26 cellular contexts compared by ENCODE assay signal in genomic region chr3:39358302-39358701, GRCh38. TPM values are rescaled to one million over a fixed set of nuclear protein-coding genes. Genes with fewer than 3 reads are reported as not detected.
DNase-seq lines count a peak whose midpoint lies in the region; ATAC-seq, FAIRE-seq and TF ChIP-seq lines count a peak whose summit lies in the region.
"Had no signal": no experiment of that assay in that cellular context is flagged by ENCODE, and none has a peak within 500 bp of the region (broad histone marks: within the 10 kb centered on the region; RNA-seq: fewer than 3 reads in every experiment).

No MANE protein-coding gene starts in this region.

- H3K9me3 Mint-ChIP-seq in activated CD4-positive, alpha-beta T cell treated with anti-CD3 and anti-CD28 coated beads, Interleukin-2, amount 10 ng/mL, durations not matched to agents 7 days and 5 days = peaks cover 7% of the 10 kb centered on the region
- H3K9me3 Mint-ChIP-seq: CD8-positive, alpha-beta memory T cell had no signal

- no peak overlapping the region for H2AFZ ChIP-seq in Loucy (ENCODE audit: low read length)
- H2AFZ ChIP-seq in K562 (ENCODE audit: low read depth, low read length) = no peak overlapping the region
- no peak overlapping the region for H2AFZ ChIP-seq in OCI-LY7 (ENCODE audit: low read length)
- H2AFZ ChIP-seq: PC-9 had no signal

- no peak for TF ChIP-seq EP300 in K562 (IDR thresholded peaks at IDR 0.05; ENCODE audit: low read length)

- CTCF ChIA-PET in activated CD4-positive, alpha-beta T cell treated with anti-CD3 and anti-CD28 coated beads, Interleukin-2, amount 10 ng/mL, durations not matched to agents 7 days and 5 days (lab: Charles Lee) = interaction anchor here (0.6 to 1.4 kb wide), 3 partner anchors 42 to 166 kb away, joined by 3 to 4 read pairs (median 3); partner anchors contain the start of gene XIRP1
- CTCF ChIA-PET in K562 (lab: Yijun Ruan, JAX; ENCODE audit: low intra/inter-chr PET ratio) (interaction anchor here (0.7 kb wide), 1 partner anchor 15 kb away, joined by 3 read pairs; no protein-coding TSS in a partner anchor), OCI-LY7 (lab: Charles Lee; ENCODE audit: unreplicated experiment) (no interaction called here)

- 4% methylated on average over 3 of the region's 3 CpGs for WGBS in K562 (ENCODE audit: insufficient coverage, low coverage, missing lambda C conversion rate)
- 42% methylated on average over 3 of the region's 3 CpGs for WGBS in thymus

- peak overlapping the region; percentile 61 for H3K27ac Mint-ChIP-seq in activated CD4-positive, alpha-beta T cell treated with anti-CD3 and anti-CD28 coated beads, Interleukin-2, amount 10 ng/mL, durations not matched to agents 7 days and 5 days

- TF ChIP-seq POLR2A in K562 (conservative IDR thresholded peaks at IDR 0.05) = no peak

- 0 out of 2 replicates have a peak, but pooled peaks cover 4% of the 10 kb centered on the region for H3F3A ChIP-seq in Loucy (ENCODE audit: low read depth)

- TF ChIP-seq CTCF in Loucy (conservative IDR thresholded peaks at IDR 0.05; ENCODE audit: low read length) (no peak), K562 (IDR thresholded peaks at IDR 0.05 in 2 of 3, conservative IDR thresholded peaks at IDR 0.05 in 1 of 3; ENCODE audit: insufficient read depth in 2 of 3, low read depth in 1 of 3, low read length in 3 of 3) (no peak), OCI-LY7 (conservative IDR thresholded peaks at IDR 0.05; ENCODE audit: low read length) (no peak)

- H3K9me2 ChIP-seq in Loucy (replicated peaks; ENCODE audit: low read depth, low read length) (no peaks in the 10 kb centered on the region), OCI-LY7 (ENCODE audit: insufficient read depth, low read length) (no peaks in the 10 kb centered on the region)

- no peak overlapping the region for H3K27ac ChIP-seq in K562 (ENCODE audit: extremely low read depth, low read depth, low read length)
- peak overlapping the region; percentile 44 for H3K27ac ChIP-seq in thymus (ENCODE audit: low read depth)
- H3K27ac ChIP-seq in OCI-LY7 (ENCODE audit: low read depth, low read length, poor library complexity, severe bottlenecking) = no peak overlapping the region
- H3K27ac ChIP-seq: BLaER1 treated with 17β-estradiol and CSF1 and Interleukin-3, amounts not matched to agents 10 nM and 100 nM; PC-9 had no signal

- no TSS peak for BruUV-seq in K562 (replicated peaks; lab: Mats Ljungman, UMichigan)
- BruUV-seq in OCI-LY7 (replicated peaks; lab: Mats Ljungman, UMichigan) = no TSS peak

- H3K27me3 ChIP-seq in Loucy (ENCODE audit: insufficient read depth, low read length, poor library complexity, severe bottlenecking) = no peaks in the 10 kb centered on the region
- H3K27me3 ChIP-seq in K562 (ENCODE audit: control insufficient read depth in 2 of 2, insufficient read depth in 2 of 2, low read length in 2 of 2) = peaks cover 0 to 13% of the 10 kb centered on the region in 2 experiments; a peak in 4 of 5 replicates
- H3K27me3 ChIP-seq in thymus (ENCODE audit: control insufficient read depth, insufficient read depth) = no peaks in the 10 kb centered on the region
- H3K27me3 ChIP-seq: BLaER1 treated with 17β-estradiol and CSF1 and Interleukin-3, amounts not matched to agents 10 nM and 100 nM; MG63 had no signal

- H3K4me2 ChIP-seq in Loucy (ENCODE audit: low read depth, low read length, poor library complexity, severe bottlenecking) = peak overlapping the region; percentile 82
- H3K4me2 ChIP-seq in K562 (ENCODE audit: insufficient read depth, low read length) = no peak overlapping the region
- no peak overlapping the region for H3K4me2 ChIP-seq in OCI-LY7 (ENCODE audit: low read length)
- H3K4me2 ChIP-seq: BLaER1 treated with 17β-estradiol and CSF1 and Interleukin-3, amounts not matched to agents 10 nM and 100 nM; PC-9 had no signal

- no peak for TF ChIP-seq RAD21 in K562 (CRISPR knock-in tag; conservative IDR thresholded peaks at IDR 0.05 in 1 of 2, IDR thresholded peaks at IDR 0.05 in 1 of 2)

- H3K9ac ChIP-seq in Loucy (ENCODE audit: low read depth, low read length, poor library complexity, severe bottlenecking) = peak overlapping the region; percentile 80
- H3K9ac ChIP-seq in K562 (ENCODE audit: insufficient read depth in 1 of 2, low read depth in 2 of 2, low read length in 2 of 2) = no peak overlapping the region
- H3K9ac ChIP-seq: BLaER1 treated with 17β-estradiol and CSF1 and Interleukin-3, amounts not matched to agents 10 nM and 100 nM had no signal

- H4K20me1 ChIP-seq in Loucy (ENCODE audit: insufficient read depth, low read length, poor library complexity, severe bottlenecking) = no peaks in the 10 kb centered on the region
- H4K20me1 ChIP-seq in K562 (replicated peaks; ENCODE audit: control insufficient read depth, insufficient read depth, low read length) = no peaks in the 10 kb centered on the region
- H4K20me1 ChIP-seq in OCI-LY7 (ENCODE audit: insufficient read depth, low read length) = no peaks in the 10 kb centered on the region
- H4K20me1 ChIP-seq: BLaER1 treated with 17β-estradiol and CSF1 and Interleukin-3, amounts not matched to agents 10 nM and 100 nM had no signal

- H3K4me1 ChIP-seq in Loucy (ENCODE audit: insufficient read depth, low read length, poor library complexity, severe bottlenecking) (peaks cover 84% of the 10 kb centered on the region), K562 (replicated peaks in 1 of 2; ENCODE audit: control insufficient read depth in 2 of 2, insufficient read depth in 2 of 2, low read length in 2 of 2) (peaks cover 0 to 17% of the 10 kb centered on the region in 2 experiments; a peak in 2 of 5 replicates), thymus (ENCODE audit: control insufficient read depth, insufficient read depth, low read length) (peaks cover 31% of the 10 kb centered on the region), OCI-LY7 (ENCODE audit: insufficient read depth, low read length, poor library complexity, severe bottlenecking) (no peaks in the 10 kb centered on the region)

- H3K79me2 ChIP-seq in Loucy (ENCODE audit: insufficient read depth, low read length) (peaks cover 25% of the 10 kb centered on the region), K562 (ENCODE audit: control insufficient read depth, insufficient read depth, low read length) (no peaks in the 10 kb centered on the region), OCI-LY7 (ENCODE audit: insufficient read depth, low read depth, low read length) (no peaks in the 10 kb centered on the region)

- DNase-seq in activated CD4-positive, alpha-beta T cell treated with anti-CD3 and anti-CD28 coated beads, Interleukin-2, amount 10 ng/mL, durations not matched to agents 7 days and 5 days = no peak
- DNase-seq in activated CD4-positive, alpha-beta T cell treated with anti-CD3 and anti-CD28 coated beads, Interleukin-2, amount 50 U/mL, for 4 hours = no peak
- DNase-seq in K562 (ENCODE audit: extremely low read depth in 1 of 4, low spot score in 3 of 4) = no peak
- DNase-seq in activated CD4-positive, CD25-positive, alpha-beta regulatory T cell treated with anti-CD3 and anti-CD28 coated beads, Interleukin-2, amount 50 U/mL, for 72 hours = no peak
- no peak for DNase-seq in OCI-LY7 (ENCODE audit: low spot score)
- DNase-seq: 8988T, Calu3, GDM1, GOT3, HCEC 1CT, IMR-90, Kasumi-1, MG63, NCI-H1417, NCI-H1694 treated with DMSO at 0.1 percent for 48 hours, NCI-H2081 treated with DMSO at 0.1 percent for 48 hours, NCI-H2171 treated with DMSO at 0.1 percent for 48 hours, NCI-H526, PC-9, RPMI8226, SHP77 had no signal

- H3K9me3 ChIP-seq in Loucy (ENCODE audit: insufficient read depth, low read depth, low read length) (no peaks in the 10 kb centered on the region), K562 (replicated peaks; ENCODE audit: control insufficient read depth, insufficient read depth, low read depth, low read length) (no peaks in the 10 kb centered on the region), thymus (ENCODE audit: control insufficient read depth) (no peaks in the 10 kb centered on the region), OCI-LY7 (ENCODE audit: low read length) (no peaks in the 10 kb centered on the region)
- H3K9me3 ChIP-seq: BLaER1 treated with 17β-estradiol and CSF1 and Interleukin-3, amounts not matched to agents 10 nM and 100 nM; MG63 had no signal

- intact Hi-C loops in K562 (cut with micrococcal nuclease) = no loop called here
- intact Hi-C loops in OCI-LY7 (cut with micrococcal nuclease; ENCODE audit: unreplicated experiment) = no loop called here

- in situ Hi-C loops in K562 (cut with MboI) = no loop called here

- no peak for ATAC-seq in K562

- H3K4me3 Mint-ChIP-seq in activated CD4-positive, alpha-beta T cell treated with anti-CD3 and anti-CD28 coated beads, Interleukin-2, amount 10 ng/mL, durations not matched to agents 7 days and 5 days = no peak overlapping the region

- POLR2A ChIA-PET in activated CD4-positive, alpha-beta T cell treated with anti-CD3 and anti-CD28 coated beads, Interleukin-2, amount 10 ng/mL, durations not matched to agents 7 days and 5 days (lab: Charles Lee) = no interaction called here
- POLR2A ChIA-PET in K562 (lab: Yijun Ruan, JAX) = interaction anchor here (0.6 kb wide), 1 partner anchor 225 kb away, joined by 5 read pairs; no protein-coding TSS in a partner anchor
- POLR2A ChIA-PET in OCI-LY7 (lab: Charles Lee) = no interaction called here

- H3K4me1 Mint-ChIP-seq in activated CD4-positive, alpha-beta T cell treated with anti-CD3 and anti-CD28 coated beads, Interleukin-2, amount 10 ng/mL, durations not matched to agents 7 days and 5 days = peaks cover 57% of the 10 kb centered on the region

- H3K4me3 ChIP-seq in Loucy (ENCODE audit: low read length, poor library complexity, severe bottlenecking) (peak overlapping the region; percentile 44), K562 (no peak overlapping the region), thymus (ENCODE audit: low read length) (no peak overlapping the region), OCI-LY7 (ENCODE audit: low read depth, low read length, poor library complexity, severe bottlenecking) (no peak overlapping the region)
- H3K4me3 ChIP-seq: BLaER1 treated with 17β-estradiol and CSF1 and Interleukin-3, amounts not matched to agents 10 nM and 100 nM; MG63; PC-9 had no signal

- no peaks in the 10 kb centered on the region for H3K36me3 ChIP-seq in Loucy (ENCODE audit: insufficient read depth, low read length)
- H3K36me3 ChIP-seq in K562 (ENCODE audit: control insufficient read depth, insufficient read depth, low read length) = no peaks in the 10 kb centered on the region
- H3K36me3 ChIP-seq in thymus (ENCODE audit: control insufficient read depth, insufficient read depth) = no peaks in the 10 kb centered on the region
- H3K36me3 ChIP-seq in OCI-LY7 (ENCODE audit: insufficient read depth, low read length) = no peaks in the 10 kb centered on the region
- H3K36me3 ChIP-seq: BLaER1 treated with 17β-estradiol and CSF1 and Interleukin-3, amounts not matched to agents 10 nM and 100 nM; MG63 had no signal

- FAIRE-seq in K562 (lab: Jason Lieb, UNC) = no peak
- FAIRE-seq: HTR-8/SVneo had no signal

- peaks cover 16% of the 10 kb centered on the region for H3K27me3 Mint-ChIP-seq in activated CD4-positive, alpha-beta T cell treated with anti-CD3 and anti-CD28 coated beads, Interleukin-2, amount 10 ng/mL, durations not matched to agents 7 days and 5 days

- H3K9me1 ChIP-seq in K562 (ENCODE audit: control insufficient read depth, insufficient read depth, low read length) = no peaks in the 10 kb centered on the region

- H3K36me3 Mint-ChIP-seq in activated CD4-positive, alpha-beta T cell treated with anti-CD3 and anti-CD28 coated beads, Interleukin-2, amount 10 ng/mL, durations not matched to agents 7 days and 5 days (ENCODE audit: low read depth) = peaks cover 15% of the 10 kb centered on the region

RNA-seq across cellular contexts. Expression of gene SLC25A38, which starts 24.9 kb away (rescaled TPM):
- total RNA-seq in activated CD4-positive, alpha-beta T cell treated with anti-CD3 and anti-CD28 coated beads, Interleukin-2, amount 10 ng/mL, durations not matched to agents 7 days and 5 days = 10 to 100 TPM; 34.0 to 35.1 TPM
- total RNA-seq in K562 (2011; cell fraction: chromatin; rRNA removed; ENCODE audit: low replicate concordance) = 16.1 and 20.6 TPM in 2 replicates
- 19.9 and 21.8 TPM in 2 replicates for total RNA-seq in K562 (2011; cell fraction: nucleolus; rRNA removed)
- 17.0 and 18.6 TPM in 2 replicates for total RNA-seq in K562 (2011; cell fraction: nucleoplasm; rRNA removed)
- total RNA-seq in K562 (2014; rRNA removed) (26.9 and 33.1 TPM in 2 replicates), K562 (2014; rRNA removed; fragmentation: Illumina TruSeq; extraction: Trizol) (26.6 and 28.6 TPM in 2 replicates), K562 (2015; rRNA removed; fragmentation: Illumina TruSeq; extraction: Trizol) (30.6 and 31.8 TPM in 2 replicates), K562 (2021) (37.5 and 39.5 TPM in 2 replicates), OCI-LY7 (2022) (35.4 and 35.5 TPM in 2 replicates)
- polyA plus RNA-seq in K562 (2011; rRNA removed) (50.9 and 51.1 TPM in 2 replicates), K562 (2014; fragmentation: Illumina TruSeq; extraction: Trizol) (38.3 and 39.1 TPM in 2 replicates), K562 (2014; fragmentation: Nextera tagmentation; extraction: Ambion mirVana) (10 to 100 TPM; 13.5 to 16.5 TPM), K562 (2014; rRNA removed) (44.0 and 48.2 TPM in 2 replicates), thymus (39.6 TPM)
- 49.2 and 60.7 TPM in 2 replicates for polyA plus RNA-seq in K562 (2011; cell fraction: cytosol; rRNA removed)
- 56.5 and 63.0 TPM in 2 replicates for polyA plus RNA-seq in K562 (2011; cell fraction: nucleus; rRNA removed)
- polyA plus RNA-seq in K562 (2012) = 33.9 and 36.0 TPM in 2 replicates
- polyA minus RNA-seq in K562 (2011; rRNA and poly(A)+ RNA removed) = 38.9 and 43.8 TPM in 2 replicates
- polyA minus RNA-seq in K562 (2011; cell fraction: cytosol; rRNA and poly(A)+ RNA removed) = 23.8 and 29.4 TPM in 2 replicates
- 11.4 and 19.7 TPM in 2 replicates for polyA minus RNA-seq in K562 (2011; cell fraction: nucleus; rRNA and poly(A)+ RNA removed)
- 22.8 and 32.6 TPM in 2 replicates for total RNA-seq in OCI-LY7 (2014; rRNA removed; shearing (Covaris generic))

RNA-seq across cellular contexts. Expression of gene CCR8, which starts 28.8 kb away (rescaled TPM):
- 1 to 10 TPM in 1 of 2 experiments, under 1 TPM in 1; 0.74 to 1.9 TPM for total RNA-seq in activated CD4-positive, alpha-beta T cell treated with anti-CD3 and anti-CD28 coated beads, Interleukin-2, amount 10 ng/mL, durations not matched to agents 7 days and 5 days
- total RNA-seq in K562 (2011; cell fraction: chromatin; rRNA removed; ENCODE audit: low replicate concordance) = not detected in 2 replicates
- not detected in 2 replicates for total RNA-seq in K562 (2011; cell fraction: nucleolus; rRNA removed)
- total RNA-seq in K562 (2011; cell fraction: nucleoplasm; rRNA removed) = not detected in 2 replicates
- total RNA-seq in K562 (2014; rRNA removed) (not detected in 2 replicates), K562 (2014; rRNA removed; fragmentation: Illumina TruSeq; extraction: Trizol) (not detected in 2 replicates), K562 (2015; rRNA removed; fragmentation: Illumina TruSeq; extraction: Trizol) (not detected in 2 replicates), K562 (2021) (not detected in 2 replicates), OCI-LY7 (2022) (not detected in 2 replicates)
- polyA plus RNA-seq in K562 (2011; rRNA removed) (not detected in 2 replicates), K562 (2014; fragmentation: Illumina TruSeq; extraction: Trizol) (not detected in 2 replicates), K562 (2014; fragmentation: Nextera tagmentation; extraction: Ambion mirVana) (not detected), K562 (2014; rRNA removed) (not detected in 2 replicates), thymus (2.1 TPM)
- 0.04 TPM in 1 of 2 replicates, not detected in the other for polyA plus RNA-seq in K562 (2011; cell fraction: cytosol; rRNA removed)
- polyA plus RNA-seq in K562 (2011; cell fraction: nucleus; rRNA removed) = not detected in 2 replicates
- polyA plus RNA-seq in K562 (2012) = 0.09 TPM in 1 of 2 replicates, not detected in the other
- not detected in 2 replicates for polyA minus RNA-seq in K562 (2011; rRNA and poly(A)+ RNA removed)
- polyA minus RNA-seq in K562 (2011; cell fraction: cytosol; rRNA and poly(A)+ RNA removed) = not detected in 2 replicates
- not detected in 2 replicates for polyA minus RNA-seq in K562 (2011; cell fraction: nucleus; rRNA and poly(A)+ RNA removed)
- not detected in 2 replicates for total RNA-seq in OCI-LY7 (2014; rRNA removed; shearing (Covaris generic))
- total RNA-seq: Calu3, IMR-90, PC-9 had no signal
- polyA plus RNA-seq: IMR-90 had no signal

RNA-seq across cellular contexts. Expression of gene RPSA, which starts 48.2 kb away (rescaled TPM):
- 1,000 to 10,000 TPM; 1,760 to 1,774 TPM for total RNA-seq in activated CD4-positive, alpha-beta T cell treated with anti-CD3 and anti-CD28 coated beads, Interleukin-2, amount 10 ng/mL, durations not matched to agents 7 days and 5 days
- 667 and 738 TPM in 2 replicates for total RNA-seq in K562 (2011; cell fraction: chromatin; rRNA removed; ENCODE audit: low replicate concordance)
- 932 and 1,080 TPM in 2 replicates for total RNA-seq in K562 (2011; cell fraction: nucleolus; rRNA removed)
- total RNA-seq in K562 (2011; cell fraction: nucleoplasm; rRNA removed) = 1,386 and 2,499 TPM in 2 replicates
- 2,954 and 3,368 TPM in 2 replicates for total RNA-seq in K562 (2014; rRNA removed)
- 2,627 and 2,725 TPM in 2 replicates for total RNA-seq in K562 (2014; rRNA removed; fragmentation: Illumina TruSeq; extraction: Trizol)
- total RNA-seq in K562 (2015; rRNA removed; fragmentation: Illumina TruSeq; extraction: Trizol) = 2,157 and 2,290 TPM in 2 replicates
- 2,714 and 2,919 TPM in 2 replicates for total RNA-seq in K562 (2021)
- polyA plus RNA-seq in K562 (2011; rRNA removed) = 4,272 and 5,659 TPM in 2 replicates
- 6,070 and 7,346 TPM in 2 replicates for polyA plus RNA-seq in K562 (2011; cell fraction: cytosol; rRNA removed)
- polyA plus RNA-seq in K562 (2011; cell fraction: nucleus; rRNA removed) = 1,863 and 2,598 TPM in 2 replicates
- 2,505 and 3,684 TPM in 2 replicates for polyA plus RNA-seq in K562 (2012)
- polyA plus RNA-seq in K562 (2014; fragmentation: Illumina TruSeq; extraction: Trizol) = 3,113 and 3,517 TPM in 2 replicates
- 1,000 to 10,000 TPM; 2,672 to 2,730 TPM for polyA plus RNA-seq in K562 (2014; fragmentation: Nextera tagmentation; extraction: Ambion mirVana)
- 3,291 and 3,996 TPM in 2 replicates for polyA plus RNA-seq in K562 (2014; rRNA removed)
- 2,013 and 2,369 TPM in 2 replicates for polyA minus RNA-seq in K562 (2011; rRNA and poly(A)+ RNA removed)
- polyA minus RNA-seq in K562 (2011; cell fraction: cytosol; rRNA and poly(A)+ RNA removed) = 890 and 971 TPM in 2 replicates
- polyA minus RNA-seq in K562 (2011; cell fraction: nucleus; rRNA and poly(A)+ RNA removed) = 389 and 699 TPM in 2 replicates
- polyA plus RNA-seq in thymus = 1,490 TPM
- 2,776 and 2,813 TPM in 2 replicates for total RNA-seq in OCI-LY7 (2014; rRNA removed; shearing (Covaris generic))
- 1,952 and 2,115 TPM in 2 replicates for total RNA-seq in OCI-LY7 (2022)
